In genomic region chr1:3992103-3992556, GRCh38 we compare ENCODE assay signal across 1 cellular context.
TF ChIP-seq lines count a peak whose summit lies in the region.

No MANE protein-coding gene starts in this region.

TF ChIP-seq in HEK293, 187 proteins besides CTCF, POLR2A, EP300 and RAD21 (continued from another document and continues in another):
- peak; percentile 86; the same call in 1 of the 2 replicates for TF ChIP-seq ZBTB1 (tag by site-specific recombination; IDR thresholded peaks at IDR 0.05)
- peak; percentile 56 for TF ChIP-seq PATZ1 (tag by site-specific recombination; IDR thresholded peaks at IDR 0.05)
- TF ChIP-seq ELK4 (IDR thresholded peaks at IDR 0.05; ENCODE audit: borderline replicate concordance, low read depth, low read length) = no peak
- TF ChIP-seq REPIN1 (tag by site-specific recombination; IDR thresholded peaks at IDR 0.05; ENCODE audit: low read depth) = no peak
- peak; percentile 69 for TF ChIP-seq ZNF157 (tag by site-specific recombination; IDR thresholded peaks at IDR 0.05)
- TF ChIP-seq ZNF416 (tag by site-specific recombination; IDR thresholded peaks at IDR 0.05) = peak; percentile 93
- TF ChIP-seq ZBTB20 (tag by site-specific recombination; IDR thresholded peaks at IDR 0.05) = peak; percentile 39; the same call in 1 of the 2 replicates
- TF ChIP-seq, protein P1, sequence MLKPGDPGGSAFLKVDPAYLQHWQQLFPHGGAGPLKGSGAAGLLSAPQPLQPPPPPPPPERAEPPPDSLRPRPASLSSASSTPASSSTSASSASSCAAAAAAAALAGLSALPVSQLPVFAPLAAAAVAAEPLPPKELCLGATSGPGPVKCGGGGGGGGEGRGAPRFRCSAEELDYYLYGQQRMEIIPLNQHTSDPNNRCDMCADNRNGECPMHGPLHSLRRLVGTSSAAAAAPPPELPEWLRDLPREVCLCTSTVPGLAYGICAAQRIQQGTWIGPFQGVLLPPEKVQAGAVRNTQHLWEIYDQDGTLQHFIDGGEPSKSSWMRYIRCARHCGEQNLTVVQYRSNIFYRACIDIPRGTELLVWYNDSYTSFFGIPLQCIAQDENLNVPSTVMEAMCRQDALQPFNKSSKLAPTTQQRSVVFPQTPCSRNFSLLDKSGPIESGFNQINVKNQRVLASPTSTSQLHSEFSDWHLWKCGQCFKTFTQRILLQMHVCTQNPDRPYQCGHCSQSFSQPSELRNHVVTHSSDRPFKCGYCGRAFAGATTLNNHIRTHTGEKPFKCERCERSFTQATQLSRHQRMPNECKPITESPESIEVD (tag by site-specific recombination; IDR thresholded peaks at IDR 0.05) = no peak
- TF ChIP-seq ZNF555 (tag by site-specific recombination; conservative IDR thresholded peaks at IDR 0.05) = no peak
- TF ChIP-seq, protein P2, sequence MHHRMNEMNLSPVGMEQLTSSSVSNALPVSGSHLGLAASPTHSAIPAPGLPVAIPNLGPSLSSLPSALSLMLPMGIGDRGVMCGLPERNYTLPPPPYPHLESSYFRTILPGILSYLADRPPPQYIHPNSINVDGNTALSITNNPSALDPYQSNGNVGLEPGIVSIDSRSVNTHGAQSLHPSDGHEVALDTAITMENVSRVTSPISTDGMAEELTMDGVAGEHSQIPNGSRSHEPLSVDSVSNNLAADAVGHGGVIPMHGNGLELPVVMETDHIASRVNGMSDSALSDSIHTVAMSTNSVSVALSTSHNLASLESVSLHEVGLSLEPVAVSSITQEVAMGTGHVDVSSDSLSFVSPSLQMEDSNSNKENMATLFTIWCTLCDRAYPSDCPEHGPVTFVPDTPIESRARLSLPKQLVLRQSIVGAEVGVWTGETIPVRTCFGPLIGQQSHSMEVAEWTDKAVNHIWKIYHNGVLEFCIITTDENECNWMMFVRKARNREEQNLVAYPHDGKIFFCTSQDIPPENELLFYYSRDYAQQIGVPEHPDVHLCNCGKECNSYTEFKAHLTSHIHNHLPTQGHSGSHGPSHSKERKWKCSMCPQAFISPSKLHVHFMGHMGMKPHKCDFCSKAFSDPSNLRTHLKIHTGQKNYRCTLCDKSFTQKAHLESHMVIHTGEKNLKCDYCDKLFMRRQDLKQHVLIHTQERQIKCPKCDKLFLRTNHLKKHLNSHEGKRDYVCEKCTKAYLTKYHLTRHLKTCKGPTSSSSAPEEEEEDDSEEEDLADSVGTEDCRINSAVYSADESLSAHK (tag by site-specific recombination; IDR thresholded peaks at IDR 0.05) = peak; percentile 18; the same call in 1 of the 2 replicates
- 0 out of 2 replicates have a peak, but pooled peaks have one; percentile 63 for TF ChIP-seq PRDM2 (tag by site-specific recombination; IDR thresholded peaks at IDR 0.05; ENCODE audit: borderline replicate concordance)
- peak; percentile 93; the same call in 1 of the 2 replicates for TF ChIP-seq ZNF521 (tag by site-specific recombination; IDR thresholded peaks at IDR 0.05)
- TF ChIP-seq ZNF549 (tag by site-specific recombination; IDR thresholded peaks at IDR 0.05) = no peak
- no peak for TF ChIP-seq HOXD13 (CRISPR knock-in tag; IDR thresholded peaks at IDR 0.05; ENCODE audit: borderline replicate concordance)
- TF ChIP-seq ZNF132 (tag by site-specific recombination; IDR thresholded peaks at IDR 0.05; ENCODE audit: borderline replicate concordance) = no peak
- no peak for TF ChIP-seq ZNF529 (tag by site-specific recombination; IDR thresholded peaks at IDR 0.05; ENCODE audit: insufficient replicate concordance)
- TF ChIP-seq GFI1B (tag by site-specific recombination; IDR thresholded peaks at IDR 0.05) = peak; percentile 87; the same call in 1 of the 2 replicates
- TF ChIP-seq ATF2 (tag by site-specific recombination; IDR thresholded peaks at IDR 0.05; ENCODE audit: low read depth) = peak; percentile 100
- no peak for TF ChIP-seq ZNF561 (tag by site-specific recombination; IDR thresholded peaks at IDR 0.05; ENCODE audit: borderline replicate concordance)
- TF ChIP-seq ZIC2 (tag by site-specific recombination; IDR thresholded peaks at IDR 0.05) = no peak; the same call in none of the 2 replicates
- TF ChIP-seq ZBTB8A (tag by site-specific recombination; IDR thresholded peaks at IDR 0.05) = no peak
- TF ChIP-seq, protein P3, sequence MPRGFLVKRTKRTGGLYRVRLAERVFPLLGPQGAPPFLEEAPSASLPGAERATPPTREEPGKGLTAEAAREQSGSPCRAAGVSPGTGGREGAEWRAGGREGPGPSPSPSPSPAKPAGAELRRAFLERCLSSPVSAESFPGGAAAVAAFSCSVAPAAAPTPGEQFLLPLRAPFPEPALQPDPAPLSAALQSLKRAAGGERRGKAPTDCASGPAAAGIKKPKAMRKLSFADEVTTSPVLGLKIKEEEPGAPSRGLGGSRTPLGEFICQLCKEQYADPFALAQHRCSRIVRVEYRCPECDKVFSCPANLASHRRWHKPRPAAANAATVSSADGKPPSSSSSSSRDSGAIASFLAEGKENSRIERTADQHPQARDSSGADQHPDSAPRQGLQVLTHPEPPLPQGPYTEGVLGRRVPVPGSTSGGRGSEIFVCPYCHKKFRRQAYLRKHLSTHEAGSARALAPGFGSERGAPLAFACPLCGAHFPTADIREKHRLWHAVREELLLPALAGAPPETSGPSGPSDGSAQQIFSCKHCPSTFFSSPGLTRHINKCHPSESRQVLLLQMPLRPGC (tag by site-specific recombination; IDR thresholded peaks at IDR 0.05) = peak; percentile 99
- no peak for TF ChIP-seq ZNF585B (tag by site-specific recombination; IDR thresholded peaks at IDR 0.05)
- no peak for TF ChIP-seq ZNF513 (tag by site-specific recombination; IDR thresholded peaks at IDR 0.05)
- TF ChIP-seq ZNF488 (tag by site-specific recombination; IDR thresholded peaks at IDR 0.05) = peak; percentile 92
- TF ChIP-seq RBAK (tag by site-specific recombination; IDR thresholded peaks at IDR 0.05) = peak; percentile 94
- no peak for TF ChIP-seq ZNF768 (tag by site-specific recombination; IDR thresholded peaks at IDR 0.05)
- peak; percentile 51; the same call in 1 of the 2 replicates for TF ChIP-seq BCL11B (tag by site-specific recombination; IDR thresholded peaks at IDR 0.05; ENCODE audit: low read depth)
- TF ChIP-seq, protein P4, sequence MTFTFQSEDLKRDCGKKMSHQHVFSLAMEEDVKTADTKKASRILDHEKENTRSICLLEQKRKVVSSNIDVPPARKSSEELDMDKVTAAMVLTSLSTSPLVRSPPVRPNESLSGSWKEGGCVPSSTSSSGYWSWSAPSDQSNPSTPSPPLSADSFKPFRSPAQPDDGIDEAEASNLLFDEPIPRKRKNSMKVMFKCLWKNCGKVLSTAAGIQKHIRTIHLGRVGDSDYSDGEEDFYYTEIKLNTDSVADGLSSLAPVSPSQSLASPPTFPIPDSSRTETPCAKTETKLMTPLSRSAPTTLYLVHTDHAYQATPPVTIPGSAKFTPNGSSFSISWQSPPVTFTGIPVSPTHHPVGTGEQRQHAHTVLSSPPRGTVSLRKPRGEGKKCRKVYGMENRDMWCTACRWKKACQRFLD (tag by site-specific recombination; IDR thresholded peaks at IDR 0.05) = no peak
- TF ChIP-seq, protein P5, sequence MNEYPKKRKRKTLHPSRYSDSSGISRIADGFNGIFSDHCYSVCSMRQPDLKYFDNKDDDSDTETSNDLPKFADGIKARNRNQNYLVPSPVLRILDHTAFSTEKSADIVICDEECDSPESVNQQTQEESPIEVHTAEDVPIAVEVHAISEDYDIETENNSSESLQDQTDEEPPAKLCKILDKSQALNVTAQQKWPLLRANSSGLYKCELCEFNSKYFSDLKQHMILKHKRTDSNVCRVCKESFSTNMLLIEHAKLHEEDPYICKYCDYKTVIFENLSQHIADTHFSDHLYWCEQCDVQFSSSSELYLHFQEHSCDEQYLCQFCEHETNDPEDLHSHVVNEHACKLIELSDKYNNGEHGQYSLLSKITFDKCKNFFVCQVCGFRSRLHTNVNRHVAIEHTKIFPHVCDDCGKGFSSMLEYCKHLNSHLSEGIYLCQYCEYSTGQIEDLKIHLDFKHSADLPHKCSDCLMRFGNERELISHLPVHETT (tag by site-specific recombination; IDR thresholded peaks at IDR 0.05) = peak; percentile 100
- TF ChIP-seq KLF10 (tag by site-specific recombination; IDR thresholded peaks at IDR 0.05) = no peak
